In the genomic region with DNA sequence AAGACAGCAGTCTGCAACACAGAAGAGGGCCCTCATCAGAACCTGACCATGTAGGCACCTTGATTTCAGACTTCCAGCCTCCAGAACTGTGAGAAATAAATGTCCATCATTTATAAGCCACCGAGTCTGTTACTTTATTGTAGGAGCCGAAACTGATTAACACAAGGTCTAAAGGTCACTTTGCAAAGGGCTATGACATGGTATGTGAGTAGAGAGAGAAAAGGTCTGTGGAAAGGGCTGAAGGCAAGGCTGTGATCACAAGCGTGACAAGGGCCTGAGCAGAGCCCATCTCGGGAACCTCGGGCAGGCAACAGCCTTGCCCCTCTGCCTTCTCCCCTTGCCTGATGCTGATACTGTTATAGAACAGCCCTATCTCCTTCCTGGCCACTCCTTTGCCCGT, we compare ENCODE assay signal across 15 cellular contexts.
DNase-seq lines count a peak whose midpoint lies in the region; ATAC-seq and TF ChIP-seq lines count a peak whose summit lies in the region.
"Had no signal": no experiment of that assay in that cellular context is flagged by ENCODE, and none has a peak within 500 bp of the region (broad histone marks: within the 10 kb centered on the region; RNA-seq: fewer than 3 reads in every experiment).

No MANE protein-coding gene starts in this region.

- H3K4me3 ChIP-seq in mesenchymal stem cell (ENCODE audit: insufficient read depth in 1 of 2, low read depth in 1 of 2, low read length in 2 of 2) (no peak overlapping the region), smooth muscle cell (no peak overlapping the region)
- H3K4me3 ChIP-seq: PC-9, SJSA1 had no signal

- H3K9me3 ChIP-seq in mesenchymal stem cell (ENCODE audit: control insufficient read depth, low read length): peaks cover 4% of the 10 kb centered on the region
- H3K9me3 ChIP-seq in smooth muscle cell (replicated peaks; ENCODE audit: low read depth): no peaks in the 10 kb centered on the region
- H3K9me3 ChIP-seq: SJSA1 had no signal

- no peak overlapping the region for H3K4ac ChIP-seq in mesenchymal stem cell (ENCODE audit: low read depth in 1 of 2, low read length in 2 of 2)

- H3K14ac ChIP-seq in mesenchymal stem cell (ENCODE audit: low read length in 2 of 2): no peak overlapping the region

- H3F3A ChIP-seq in smooth muscle cell (ENCODE audit: low read depth): peaks cover 21% of the 10 kb centered on the region

- peak; percentile 18 for DNase-seq in HuH-7 (ENCODE audit: low spot score)
- peak; percentile 42 for DNase-seq in glomerular visceral epithelial cell (ENCODE audit: extremely low spot score)
- no peak for DNase-seq in mesenchymal stem cell
- no peak for DNase-seq in smooth muscle cell (lab: John Stamatoyannopoulos, UW; ENCODE audit: unreplicated experiment)
- DNase-seq: CD4-positive, alpha-beta T cell; GF-D8; NCI-H1417 treated with DMSO at 0.1 percent for 48 hours; NCI-H2081; NCI-H510A; NCI-H82; PC-9 had no signal

- H3K4me2 ChIP-seq in mesenchymal stem cell (ENCODE audit: low read length, poor library complexity, severe bottlenecking): no peak overlapping the region
- H3K4me2 ChIP-seq in smooth muscle cell: no peak overlapping the region
- H3K4me2 ChIP-seq: PC-9 had no signal

- peak overlapping the region in 1 of 2 experiments; percentile 66 for H3K18ac ChIP-seq in mesenchymal stem cell (ENCODE audit: low read depth in 1 of 2, low read length in 2 of 2)

- no peak overlapping the region for H4K91ac ChIP-seq in mesenchymal stem cell (ENCODE audit: low read length)

- no peak for TF ChIP-seq CTCF in smooth muscle cell (IDR thresholded peaks at IDR 0.05; ENCODE audit: borderline replicate concordance, insufficient read depth, poor library complexity, severe bottlenecking)

- H2BK12ac ChIP-seq in mesenchymal stem cell (ENCODE audit: low read length in 2 of 2): peak overlapping the region; percentile 12 to 78

- H3K79me1 ChIP-seq in mesenchymal stem cell (replicated peaks; ENCODE audit: low read length, poor library complexity, severe bottlenecking): no peaks in the 10 kb centered on the region

- H2BK15ac ChIP-seq in mesenchymal stem cell (ENCODE audit: low read depth, poor library complexity, severe bottlenecking): no peak overlapping the region

- WGBS in mesenchymal stem cell: 64% methylated on average over 6 of the region's 6 CpGs
- WGBS in smooth muscle cell (ENCODE audit: low lambda C conversion rate): 81% methylated on average over 6 of the region's 6 CpGs

- H4K8ac ChIP-seq in mesenchymal stem cell (ENCODE audit: low read length): no peak overlapping the region

- H2AFZ ChIP-seq in mesenchymal stem cell (ENCODE audit: low read depth, low read length) (no peak overlapping the region), smooth muscle cell (ENCODE audit: low read depth) (peak overlapping the region; percentile 33)
- H2AFZ ChIP-seq: PC-9 had no signal

- H3K27me3 ChIP-seq in mesenchymal stem cell (ENCODE audit: control insufficient read depth in 1 of 2, insufficient read depth in 1 of 2, low read length in 2 of 2) (no peaks in the 10 kb centered on the region), smooth muscle cell (ENCODE audit: low read depth) (no peaks in the 10 kb centered on the region)
- H3K27me3 ChIP-seq: SJSA1 had no signal

- ATAC-seq in HG03565 (IDR thresholded peaks at IDR 0.05; ENCODE audit: unreplicated experiment): no peak
- ATAC-seq in HG02642 (IDR thresholded peaks at IDR 0.05; ENCODE audit: poor library complexity, unreplicated experiment): no peak
- no peak for ATAC-seq in HG02588 (IDR thresholded peaks at IDR 0.05; ENCODE audit: unreplicated experiment)

- H3K23ac ChIP-seq in mesenchymal stem cell (ENCODE audit: low read length in 2 of 2): no peak overlapping the region

- H4K20me1 ChIP-seq in smooth muscle cell (ENCODE audit: low read depth): no peaks in the 10 kb centered on the region

- H3K4me1 ChIP-seq in mesenchymal stem cell (ENCODE audit: control insufficient read depth, insufficient read depth, low read depth, low read length) (peaks cover 6% of the 10 kb centered on the region), smooth muscle cell (ENCODE audit: low read depth) (no peaks in the 10 kb centered on the region)

- H3K9ac ChIP-seq in mesenchymal stem cell (ENCODE audit: low read length) (no peak overlapping the region), smooth muscle cell (ENCODE audit: low read depth) (no peak overlapping the region)

- H2AK5ac ChIP-seq in mesenchymal stem cell (ENCODE audit: low read length, severe bottlenecking): no peak overlapping the region

- H3K36me3 ChIP-seq in mesenchymal stem cell (ENCODE audit: control insufficient read depth in 1 of 2, insufficient read depth in 2 of 2, low read depth in 1 of 2, low read length in 2 of 2) (no peaks in the 10 kb centered on the region), smooth muscle cell (ENCODE audit: low read depth) (no peaks in the 10 kb centered on the region)
- H3K36me3 ChIP-seq: SJSA1 had no signal

- no peak overlapping the region for H2BK5ac ChIP-seq in mesenchymal stem cell (ENCODE audit: low read depth, low read length, poor library complexity, severe bottlenecking)

- H3K79me2 ChIP-seq in smooth muscle cell (ENCODE audit: low read depth): no peaks in the 10 kb centered on the region

- H2BK120ac ChIP-seq in mesenchymal stem cell (ENCODE audit: low read depth, low read length): no peak overlapping the region

- H3K27ac ChIP-seq in mesenchymal stem cell (ENCODE audit: low read length, poor library complexity, severe bottlenecking) (no peak overlapping the region), smooth muscle cell (ENCODE audit: low read depth) (no peak overlapping the region)
- H3K27ac ChIP-seq: PC-9, SJSA1 had no signal

Comparison
In these comparisons a context has a peak if more than half of its experiments do, and no peak if none do; other contexts are left out.
1. DNase-seq: peak in HuH-7 (single experiment) and glomerular visceral epithelial cell (single experiment); none in mesenchymal stem cell (single experiment) and smooth muscle cell (single experiment).